17 cellular contexts compared by ENCODE assay signal in the genomic region with DNA sequence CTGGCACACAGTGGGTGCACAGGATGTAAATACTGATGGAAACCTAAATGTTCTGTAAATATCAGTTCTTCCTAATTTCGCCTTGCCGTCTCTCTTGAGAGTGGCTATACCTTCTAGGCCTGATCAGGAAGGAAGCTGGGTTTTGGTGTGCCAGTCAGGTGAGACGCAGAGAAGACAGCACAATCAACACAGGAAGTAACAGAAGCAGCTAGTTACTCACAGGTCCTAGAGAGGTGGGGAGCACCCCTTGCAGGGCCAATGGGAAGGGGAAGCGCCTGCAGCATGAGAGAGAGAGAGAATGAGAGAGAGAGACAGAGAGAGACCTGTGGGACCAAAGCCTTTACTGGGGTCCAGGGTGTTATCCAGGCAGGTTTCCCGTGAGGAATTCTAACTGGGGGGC.
DNase-seq lines count a peak whose midpoint lies in the region; ATAC-seq, FAIRE-seq and TF ChIP-seq lines count a peak whose summit lies in the region.
"Had no signal": no experiment of that assay in that cellular context is flagged by ENCODE, and none has a peak within 500 bp of the region (broad histone marks: within the 10 kb centered on the region; RNA-seq: fewer than 3 reads in every experiment).

No MANE protein-coding gene starts in this region.

- no peak for TF ChIP-seq CTCF in breast epithelium (IDR thresholded peaks at IDR 0.05)

- no peak overlapping the region for H4K8ac ChIP-seq in mesendoderm (ENCODE audit: low read depth, low read length)

- no peak overlapping the region for H2AK5ac ChIP-seq in mesendoderm (ENCODE audit: low read length)

- no peaks in the 10 kb centered on the region for H3K9me3 ChIP-seq in breast epithelium
- H3K9me3 ChIP-seq: HAP-1 had no signal

- FAIRE-seq in GM19239 (lab: Jason Lieb, UNC) = peak; percentile 21
- FAIRE-seq: GM12878 had no signal

- no peaks in the 10 kb centered on the region for H3K79me2 ChIP-seq in mesendoderm (ENCODE audit: control insufficient read depth, insufficient read depth, low read length)
- H3K79me2 ChIP-seq: hepatocyte had no signal

- intact Hi-C loops in breast epithelium (cut with DNase I; ENCODE audit: low total_unique reads) = loop anchor here (10.0 kb wide), 1 partner anchor 281 kb away; no protein-coding TSS in a partner anchor

- H3K4me2 ChIP-seq in mesendoderm (ENCODE audit: low read length) = no peak overlapping the region
- H3K4me2 ChIP-seq: hepatocyte had no signal

- DNase-seq in SIG-M5 treated with dmso at 0.1 percent for 504 hours (lab: John Stamatoyannopoulos, UW; ENCODE audit: unreplicated experiment) = peak; percentile 22
- DNase-seq in SIG-M5 (lab: John Stamatoyannopoulos, UW) = no peak
- DNase-seq in GM19239 (ENCODE audit: insufficient read length, low spot score) = no peak
- peak; percentile 34 for DNase-seq in SKM-1 treated with dmso at 0.1 percent for 144 hours (lab: John Stamatoyannopoulos, UW; ENCODE audit: unreplicated experiment)
- peak; percentile 31 for DNase-seq in mesendoderm
- no peak for DNase-seq in breast epithelium (ENCODE audit: low spot score in 2 of 2)
- no peak for DNase-seq in G401 (ENCODE audit: low spot score)
- DNase-seq: brain microvascular endothelial cell, COR-L47, KG1, NCI-H1417 treated with DMSO at 0.1 percent for 48 hours, RPMI8226 had no signal

- no peak overlapping the region for H2BK5ac ChIP-seq in mesendoderm (ENCODE audit: low read length)

- no peak for TF ChIP-seq POLR2A in breast epithelium (IDR thresholded peaks at IDR 0.05)

- in situ Hi-C loops in G401 (cut with HindIII; ENCODE audit: low sequenced_read_pairs) = no loop called here

- no peak overlapping the region for H3K27ac ChIP-seq in mesendoderm (ENCODE audit: low read depth, low read length)
- H3K27ac ChIP-seq in breast epithelium = no peak overlapping the region
- H3K27ac ChIP-seq: brain microvascular endothelial cell, dorsolateral prefrontal cortex, hepatocyte had no signal

- no CpG with 5 or more reads among the region's 5 CpGs for WGBS in mesendoderm (ENCODE audit: extremely low coverage, insufficient coverage, low lambda C conversion rate)

- H3K4me3 ChIP-seq in mesendoderm (ENCODE audit: low read length) (no peak overlapping the region), breast epithelium (peak overlapping the region in 1 of 3 donors; percentile 25)
- H3K4me3 ChIP-seq: dorsolateral prefrontal cortex, GM12878, HAP-1, hepatocyte had no signal

- H3K36me3 ChIP-seq in mesendoderm (ENCODE audit: control insufficient read depth, insufficient read depth, low read length) = no peaks in the 10 kb centered on the region
- no peaks in the 10 kb centered on the region for H3K36me3 ChIP-seq in breast epithelium
- H3K36me3 ChIP-seq: brain microvascular endothelial cell, HAP-1 had no signal

- no peak overlapping the region for H3K18ac ChIP-seq in mesendoderm (ENCODE audit: low read length)

- H3K23ac ChIP-seq in mesendoderm (ENCODE audit: low read length) = no peak overlapping the region

- no peaks in the 10 kb centered on the region for H3K4me1 ChIP-seq in mesendoderm (ENCODE audit: control insufficient read depth, low read depth, low read length)
- H3K4me1 ChIP-seq in breast epithelium = no peaks in the 10 kb centered on the region
- H3K4me1 ChIP-seq: HAP-1 had no signal

- no peak overlapping the region for H3K4ac ChIP-seq in mesendoderm (ENCODE audit: low read depth, low read length)

- ATAC-seq in GM18868 (IDR thresholded peaks at IDR 0.05; ENCODE audit: unreplicated experiment) = no peak
- ATAC-seq: GM12878 had no signal

- no peak overlapping the region for H4K5ac ChIP-seq in mesendoderm (ENCODE audit: low read length)

- no peak overlapping the region for H2BK15ac ChIP-seq in mesendoderm (replicated peaks; ENCODE audit: low read depth)

- H3K56ac ChIP-seq in mesendoderm (ENCODE audit: low read length) = no peak overlapping the region

- no peak overlapping the region for H2BK120ac ChIP-seq in mesendoderm (ENCODE audit: low read depth, low read length)

- no peaks in the 10 kb centered on the region for H3K27me3 ChIP-seq in mesendoderm (ENCODE audit: insufficient read depth, low read length, poor library complexity)
- H3K27me3 ChIP-seq in breast epithelium = no peaks in the 10 kb centered on the region
- H3K27me3 ChIP-seq: brain microvascular endothelial cell, hepatocyte had no signal

- H3K9ac ChIP-seq in mesendoderm (ENCODE audit: low read length) = no peak overlapping the region

- H3K79me1 ChIP-seq in mesendoderm (ENCODE audit: low read length) = no peaks in the 10 kb centered on the region

Comparison
In these comparisons a context has a peak if more than half of its experiments do, and no peak if none do; other contexts are left out.
1. DNase-seq: peak in SIG-M5 treated with dmso at 0.1 percent for 504 hours (single experiment), SKM-1 treated with dmso at 0.1 percent for 144 hours (single experiment) and mesendoderm (single experiment); none in SIG-M5 (single experiment), GM19239 (single experiment), breast epithelium (0 of 2) and G401 (single experiment).